2 cellular contexts compared by ENCODE assay signal in genomic region chr15:86355798-86356197, GRCh38.
TF ChIP-seq lines count a peak whose summit lies in the region.

No MANE protein-coding gene starts in this region.

TF ChIP-seq in Ishikawa, 13 proteins besides CTCF, POLR2A, EP300 and RAD21 (continued from another document):
- TF ChIP-seq, protein P1, sequence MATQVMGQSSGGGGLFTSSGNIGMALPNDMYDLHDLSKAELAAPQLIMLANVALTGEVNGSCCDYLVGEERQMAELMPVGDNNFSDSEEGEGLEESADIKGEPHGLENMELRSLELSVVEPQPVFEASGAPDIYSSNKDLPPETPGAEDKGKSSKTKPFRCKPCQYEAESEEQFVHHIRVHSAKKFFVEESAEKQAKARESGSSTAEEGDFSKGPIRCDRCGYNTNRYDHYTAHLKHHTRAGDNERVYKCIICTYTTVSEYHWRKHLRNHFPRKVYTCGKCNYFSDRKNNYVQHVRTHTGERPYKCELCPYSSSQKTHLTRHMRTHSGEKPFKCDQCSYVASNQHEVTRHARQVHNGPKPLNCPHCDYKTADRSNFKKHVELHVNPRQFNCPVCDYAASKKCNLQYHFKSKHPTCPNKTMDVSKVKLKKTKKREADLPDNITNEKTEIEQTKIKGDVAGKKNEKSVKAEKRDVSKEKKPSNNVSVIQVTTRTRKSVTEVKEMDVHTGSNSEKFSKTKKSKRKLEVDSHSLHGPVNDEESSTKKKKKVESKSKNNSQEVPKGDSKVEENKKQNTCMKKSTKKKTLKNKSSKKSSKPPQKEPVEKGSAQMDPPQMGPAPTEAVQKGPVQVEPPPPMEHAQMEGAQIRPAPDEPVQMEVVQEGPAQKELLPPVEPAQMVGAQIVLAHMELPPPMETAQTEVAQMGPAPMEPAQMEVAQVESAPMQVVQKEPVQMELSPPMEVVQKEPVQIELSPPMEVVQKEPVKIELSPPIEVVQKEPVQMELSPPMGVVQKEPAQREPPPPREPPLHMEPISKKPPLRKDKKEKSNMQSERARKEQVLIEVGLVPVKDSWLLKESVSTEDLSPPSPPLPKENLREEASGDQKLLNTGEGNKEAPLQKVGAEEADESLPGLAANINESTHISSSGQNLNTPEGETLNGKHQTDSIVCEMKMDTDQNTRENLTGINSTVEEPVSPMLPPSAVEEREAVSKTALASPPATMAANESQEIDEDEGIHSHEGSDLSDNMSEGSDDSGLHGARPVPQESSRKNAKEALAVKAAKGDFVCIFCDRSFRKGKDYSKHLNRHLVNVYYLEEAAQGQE (IDR thresholded peaks at IDR 0.05; ENCODE audit: low read depth) = peak; percentile 77

TF ChIP-seq in WTC11, 78 proteins besides CTCF, POLR2A, EP300 and RAD21 (continued from another document):
- TF ChIP-seq, protein P2, sequence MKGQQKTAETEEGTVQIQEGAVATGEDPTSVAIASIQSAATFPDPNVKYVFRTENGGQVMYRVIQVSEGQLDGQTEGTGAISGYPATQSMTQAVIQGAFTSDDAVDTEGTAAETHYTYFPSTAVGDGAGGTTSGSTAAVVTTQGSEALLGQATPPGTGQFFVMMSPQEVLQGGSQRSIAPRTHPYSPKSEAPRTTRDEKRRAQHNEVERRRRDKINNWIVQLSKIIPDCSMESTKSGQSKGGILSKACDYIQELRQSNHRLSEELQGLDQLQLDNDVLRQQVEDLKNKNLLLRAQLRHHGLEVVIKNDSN (CRISPR knock-in tag; IDR thresholded peaks at IDR 0.05) = no peak
- TF ChIP-seq PRRX2 (CRISPR knock-in tag; IDR thresholded peaks at IDR 0.05) = no peak
- no peak for TF ChIP-seq AFF4 (CRISPR knock-in tag; IDR thresholded peaks at IDR 0.05; ENCODE audit: borderline replicate concordance)
